10 cellular contexts compared by ENCODE assay signal in genomic region chr12:121145221-121145620, GRCh38. TPM values are rescaled to one million over a fixed set of nuclear protein-coding genes. Genes with fewer than 3 reads are reported as not detected.
DNase-seq lines count a peak whose midpoint lies in the region; ATAC-seq and TF ChIP-seq lines count a peak whose summit lies in the region.
"Had no signal": no experiment of that assay in that cellular context is flagged by ENCODE, and none has a peak within 500 bp of the region (broad histone marks: within the 10 kb centered on the region; RNA-seq: fewer than 3 reads in every experiment).

No MANE protein-coding gene starts in this region.

- TF ChIP-seq CTCF in GM23338 (conservative IDR thresholded peaks at IDR 0.05; ENCODE audit: low read depth in 2 of 2) (no peak), OCI-LY3 (IDR thresholded peaks at IDR 0.05; ENCODE audit: low read depth, low read length) (no peak), neutrophil (IDR thresholded peaks at IDR 0.05) (no peak)

- no peak overlapping the region for H3K4me3 Mint-ChIP-seq in GM23338
- peak overlapping the region; percentile 25 for H3K4me3 Mint-ChIP-seq in activated naive CD8-positive, alpha-beta T cell treated with anti-CD3 and anti-CD28 coated beads, Interleukin-2, amount 10 ng/mL, durations not matched to agents 7 days and 5 days
- H3K4me3 Mint-ChIP-seq: natural killer cell had no signal

- POLR2A ChIA-PET in activated naive CD8-positive, alpha-beta T cell treated with anti-CD3 and anti-CD28 coated beads, Interleukin-2, amount 10 ng/mL, durations not matched to agents 7 days and 5 days (lab: Charles Lee) = no interaction called here

- H2AFZ ChIP-seq in GM23338 (0 out of 2 replicates have a peak overlapping the region, but pooled peaks have one; percentile 32), OCI-LY3 (ENCODE audit: low read depth, low read length) (no peak overlapping the region)

- ATAC-seq in GM23338 (no peak), HG02759 (IDR thresholded peaks at IDR 0.05; ENCODE audit: unreplicated experiment) (no peak), GM18870 (IDR thresholded peaks at IDR 0.05; ENCODE audit: unreplicated experiment) (no peak)
- ATAC-seq in activated naive CD8-positive, alpha-beta T cell treated with anti-CD3 and anti-CD28 coated beads, Interleukin-2, amount 10 ng/mL, durations not matched to agents 7 days and 5 days (ENCODE audit: low read depth) = peak; percentile 79

- H3K9me2 ChIP-seq in GM23338 (ENCODE audit: insufficient read depth) = no peaks in the 10 kb centered on the region

- no peaks in the 10 kb centered on the region for H3F3A ChIP-seq in GM23338 (replicated peaks; ENCODE audit: low read depth)

- H3K27ac ChIP-seq in GM23338 (ENCODE audit: low read depth) = no peak overlapping the region
- no peak overlapping the region for H3K27ac ChIP-seq in OCI-LY3 (ENCODE audit: low read length)
- peak overlapping the region; percentile 60 for H3K27ac ChIP-seq in neutrophil

- H3K4me1 Mint-ChIP-seq in GM23338 = no peaks in the 10 kb centered on the region
- H3K4me1 Mint-ChIP-seq in activated naive CD8-positive, alpha-beta T cell treated with anti-CD3 and anti-CD28 coated beads, Interleukin-2, amount 10 ng/mL, durations not matched to agents 7 days and 5 days = peaks cover 26% of the 10 kb centered on the region

- no peaks in the 10 kb centered on the region; the same call in 2 of the 3 replicates for H3K36me3 Mint-ChIP-seq in GM23338 (ENCODE audit: low read depth)
- peaks cover 34% of the 10 kb centered on the region for H3K36me3 Mint-ChIP-seq in activated naive CD8-positive, alpha-beta T cell treated with anti-CD3 and anti-CD28 coated beads, Interleukin-2, amount 10 ng/mL, durations not matched to agents 7 days and 5 days
- H3K36me3 Mint-ChIP-seq: natural killer cell had no signal

- H4K20me1 ChIP-seq in GM23338 (replicated peaks; ENCODE audit: insufficient read depth) (no peaks in the 10 kb centered on the region), OCI-LY3 (ENCODE audit: insufficient read depth, low read length) (no peaks in the 10 kb centered on the region)

- H3K4me2 ChIP-seq in GM23338 (no peak overlapping the region), OCI-LY3 (ENCODE audit: low read length) (0 out of 2 replicates have a peak overlapping the region, but pooled peaks have one; percentile 66)

- H3K4me1 ChIP-seq in GM23338 (ENCODE audit: insufficient read depth) (no peaks in the 10 kb centered on the region), OCI-LY3 (ENCODE audit: low read length) (peaks cover 30% of the 10 kb centered on the region), neutrophil (ENCODE audit: control insufficient read depth in 1 of 2, insufficient read depth in 1 of 2, low read depth in 1 of 2, low read length in 1 of 2) (peaks cover 19 to 22% of the 10 kb centered on the region in 2 experiments)

- H3K27me3 Mint-ChIP-seq in GM23338 (ENCODE audit: insufficient read depth, low read depth, poor library complexity) = peaks cover 9% of the 10 kb centered on the region
- no peaks in the 10 kb centered on the region for H3K27me3 Mint-ChIP-seq in activated naive CD8-positive, alpha-beta T cell treated with anti-CD3 and anti-CD28 coated beads, Interleukin-2, amount 10 ng/mL, durations not matched to agents 7 days and 5 days

- no peaks in the 10 kb centered on the region for H3K36me3 ChIP-seq in GM23338 (ENCODE audit: insufficient read depth)
- H3K36me3 ChIP-seq in OCI-LY3 (replicated peaks; ENCODE audit: low read depth, low read length) = peaks cover 5% of the 10 kb centered on the region
- no peaks in the 10 kb centered on the region for H3K36me3 ChIP-seq in neutrophil

- H3K27ac Mint-ChIP-seq in GM23338 = no peak overlapping the region
- peak overlapping the region; percentile 79 for H3K27ac Mint-ChIP-seq in activated naive CD8-positive, alpha-beta T cell treated with anti-CD3 and anti-CD28 coated beads, Interleukin-2, amount 10 ng/mL, durations not matched to agents 7 days and 5 days

- H3K4me3 ChIP-seq in GM23338 = no peak overlapping the region
- no peak overlapping the region for H3K4me3 ChIP-seq in OCI-LY3 (ENCODE audit: low read length)
- H3K4me3 ChIP-seq in neutrophil (ENCODE audit: low read depth in 1 of 2, low read length in 1 of 2) = no peak overlapping the region

- H3K9me3 ChIP-seq in OCI-LY3 (ENCODE audit: insufficient read depth, low read length) (0 out of 2 replicates have a peak, but pooled peaks cover 5% of the 10 kb centered on the region), neutrophil (no peaks in the 10 kb centered on the region)

- H3K79me2 ChIP-seq in GM23338 (replicated peaks; ENCODE audit: insufficient read depth) (no peaks in the 10 kb centered on the region), OCI-LY3 (ENCODE audit: low read length) (no peaks in the 10 kb centered on the region)

- H3K9ac ChIP-seq in OCI-LY3 (ENCODE audit: low read length) = no peak overlapping the region

- DNase-seq in GM23338 (ENCODE audit: low spot score) = no peak
- DNase-seq in activated naive CD8-positive, alpha-beta T cell treated with anti-CD3 and anti-CD28 coated beads, Interleukin-2, amount 10 ng/mL, durations not matched to agents 7 days and 5 days = no peak
- DNase-seq in NCI-H345 (lab: John Stamatoyannopoulos, UW) = no peak
- DNase-seq: aorta, natural killer cell, NCI-H146 had no signal

- H3K9me3 Mint-ChIP-seq in GM23338 = peaks cover 4% of the 10 kb centered on the region; the same call in 1 of the 3 replicates
- H3K9me3 Mint-ChIP-seq in activated naive CD8-positive, alpha-beta T cell treated with anti-CD3 and anti-CD28 coated beads, Interleukin-2, amount 10 ng/mL, durations not matched to agents 7 days and 5 days = peaks cover 5% of the 10 kb centered on the region
- H3K9me3 Mint-ChIP-seq: natural killer cell had no signal

- H3K27me3 ChIP-seq in GM23338 (ENCODE audit: insufficient read depth) (no peaks in the 10 kb centered on the region), OCI-LY3 (ENCODE audit: low read depth, low read length) (no peaks in the 10 kb centered on the region), neutrophil (no peaks in the 10 kb centered on the region)

TF ChIP-seq in GM23338, 12 proteins besides CTCF, POLR2A, EP300 and RAD21:
- no peak for TF ChIP-seq EZH2 (IDR thresholded peaks at IDR 0.05; ENCODE audit: low read depth, unreplicated experiment)
- no peak for TF ChIP-seq ZNF462 (CRISPR knock-in tag; IDR thresholded peaks at IDR 0.05)

RNA-seq across cellular contexts. Expression of gene P2RX7, which starts 12.5 kb away (rescaled TPM):
- total RNA-seq in GM23338 (2014; rRNA removed; shearing (Covaris generic)) = 0.24 and 0.74 TPM in 2 replicates
- polyA plus RNA-seq in GM23338 (2016; fragmentation: Nextera tagmentation; extraction: Ambion mirVana) = 0.43 and 0.48 TPM in 2 replicates
- total RNA-seq in activated naive CD8-positive, alpha-beta T cell treated with anti-CD3 and anti-CD28 coated beads, Interleukin-2, amount 10 ng/mL, durations not matched to agents 7 days and 5 days = 1 to 10 TPM; 6.6 to 7.0 TPM
